19 cellular contexts compared by ENCODE assay signal in genomic region chr9:112002847-112003457, GRCh38.
DNase-seq lines count a peak whose midpoint lies in the region; ATAC-seq and TF ChIP-seq lines count a peak whose summit lies in the region.
"Had no signal": no experiment of that assay in that cellular context is flagged by ENCODE, and none has a peak within 500 bp of the region (broad histone marks: within the 10 kb centered on the region; RNA-seq: fewer than 3 reads in every experiment).

No MANE protein-coding gene starts in this region.

- no peak for TF ChIP-seq POLR2A in stomach (IDR thresholded peaks at IDR 0.05)

- no peaks in the 10 kb centered on the region for H3K9me3 ChIP-seq in OCI-LY3 (ENCODE audit: insufficient read depth, low read length)
- H3K9me3 ChIP-seq in endodermal cell (ENCODE audit: control insufficient read depth, low read length): no peaks in the 10 kb centered on the region
- no peaks in the 10 kb centered on the region for H3K9me3 ChIP-seq in stomach

- 93 to 95% methylated on average over 5 to 11 of the region's 11 CpGs for WGBS in endodermal cell (ENCODE audit: insufficient coverage in 1 of 2, insufficient read length in 1 of 2), 2 experiments
- 90 to 93% (median 92%) methylated on average over 11 of the region's 11 CpGs for WGBS in stomach, 5 donors

- no peaks in the 10 kb centered on the region for H4K20me1 ChIP-seq in OCI-LY3 (ENCODE audit: insufficient read depth, low read length)

- H3K36me3 Mint-ChIP-seq in endodermal cell (ENCODE audit: low read depth): no peaks in the 10 kb centered on the region
- H3K36me3 Mint-ChIP-seq in progenitor cell of endocrine pancreas (ENCODE audit: insufficient read depth): no peaks in the 10 kb centered on the region
- H3K36me3 Mint-ChIP-seq: CD14-positive monocyte, immature natural killer cell had no signal

- H3K9me3 Mint-ChIP-seq in endodermal cell (no peaks in the 10 kb centered on the region), progenitor cell of endocrine pancreas (ENCODE audit: low read depth) (no peaks in the 10 kb centered on the region)
- H3K9me3 Mint-ChIP-seq: activated naive CD4-positive, alpha-beta T cell treated with anti-CD3 and anti-CD28 coated beads for 36 hours; CD14-positive monocyte; HFFc6; immature natural killer cell; stimulated activated naive CD8-positive, alpha-beta T cell treated with anti-CD3 and anti-CD28 coated beads, Interleukin-15, Interleukin-2, amounts not matched to agents 100 ng/mL and 50 ng/mL, for 24 hours had no signal

- no peak overlapping the region for H3K4me3 Mint-ChIP-seq in endodermal cell
- no peak overlapping the region for H3K4me3 Mint-ChIP-seq in progenitor cell of endocrine pancreas (ENCODE audit: low read depth)
- H3K4me3 Mint-ChIP-seq: activated naive CD4-positive, alpha-beta T cell treated with anti-CD3 and anti-CD28 coated beads for 36 hours; CD14-positive monocyte; HFFc6; immature natural killer cell; stimulated activated naive CD8-positive, alpha-beta T cell treated with anti-CD3 and anti-CD28 coated beads, Interleukin-15, Interleukin-2, amounts not matched to agents 100 ng/mL and 50 ng/mL, for 24 hours had no signal

- no peaks in the 10 kb centered on the region for H3K27me3 Mint-ChIP-seq in endodermal cell (ENCODE audit: insufficient read depth)
- H3K27me3 Mint-ChIP-seq in progenitor cell of endocrine pancreas: peaks cover 9% of the 10 kb centered on the region
- H3K27me3 Mint-ChIP-seq: stimulated activated naive CD8-positive, alpha-beta T cell treated with anti-CD3 and anti-CD28 coated beads, Interleukin-15, Interleukin-2, amounts not matched to agents 100 ng/mL and 50 ng/mL, for 24 hours had no signal

- H3K4me1 Mint-ChIP-seq in endodermal cell (peaks cover 9% of the 10 kb centered on the region), progenitor cell of endocrine pancreas (ENCODE audit: low read depth) (peaks cover 3% of the 10 kb centered on the region)

- H2AFZ ChIP-seq in OCI-LY3 (ENCODE audit: low read depth, low read length): peak overlapping the region; percentile 50; the same call in 1 of the 2 replicates

- H3K27ac Mint-ChIP-seq in endodermal cell: no peak overlapping the region
- H3K27ac Mint-ChIP-seq in progenitor cell of endocrine pancreas: peak overlapping the region; percentile 37
- H3K27ac Mint-ChIP-seq: activated naive CD4-positive, alpha-beta T cell treated with anti-CD3 and anti-CD28 coated beads for 36 hours; CD14-positive monocyte; HFFc6; immature natural killer cell; stimulated activated naive CD8-positive, alpha-beta T cell treated with anti-CD3 and anti-CD28 coated beads, Interleukin-15, Interleukin-2, amounts not matched to agents 100 ng/mL and 50 ng/mL, for 24 hours had no signal

- peak overlapping the region; percentile 53 for H3K4me2 ChIP-seq in OCI-LY3 (ENCODE audit: low read length)

- no peak for TF ChIP-seq EP300 in stomach (IDR thresholded peaks at IDR 0.05)

- H3K27ac ChIP-seq in OCI-LY3 (ENCODE audit: low read length): peak overlapping the region; percentile 94
- no peak overlapping the region for H3K27ac ChIP-seq in endodermal cell (ENCODE audit: low read depth, low read length)
- no peak overlapping the region for H3K27ac ChIP-seq in stomach
- H3K27ac ChIP-seq: SK-N-MC had no signal

- TF ChIP-seq CTCF in OCI-LY3 (IDR thresholded peaks at IDR 0.05; ENCODE audit: low read depth, low read length): no peak
- TF ChIP-seq CTCF in endodermal cell (conservative IDR thresholded peaks at IDR 0.05): no peak
- TF ChIP-seq CTCF in progenitor cell of endocrine pancreas (IDR thresholded peaks at IDR 0.05; ENCODE audit: unreplicated experiment): no peak
- no peak for TF ChIP-seq CTCF in stomach (IDR thresholded peaks at IDR 0.05)

- H3K4me3 ChIP-seq in OCI-LY3 (ENCODE audit: low read length) (peak overlapping the region; percentile 33; the same call in 1 of the 2 replicates), endodermal cell (ENCODE audit: low read length) (no peak overlapping the region), stomach (no peak overlapping the region)
- H3K4me3 ChIP-seq: SK-N-MC, skin epidermis had no signal

- H3K36me3 ChIP-seq in OCI-LY3 (replicated peaks; ENCODE audit: low read depth, low read length): no peaks in the 10 kb centered on the region
- no peaks in the 10 kb centered on the region for H3K36me3 ChIP-seq in endodermal cell (ENCODE audit: control insufficient read depth, insufficient read depth, low read length)
- no peaks in the 10 kb centered on the region for H3K36me3 ChIP-seq in stomach

- DNase-seq in NCI-H82 (lab: John Stamatoyannopoulos, UW) (peak; percentile 4), NCI-H82 treated with DMSO at 0.1 percent for 48 hours (lab: John Stamatoyannopoulos, UW; ENCODE audit: unreplicated experiment) (no peak), endodermal cell (peak; percentile 8), progenitor cell of endocrine pancreas (ENCODE audit: low spot score, unreplicated experiment) (no peak), cerebellum (ENCODE audit: low spot score) (no peak), stomach (no peak)
- DNase-seq: 8988T, HFFc6, immature natural killer cell, NCI-H1417, NCI-H345, occipital lobe had no signal

- intact Hi-C loops in stomach (cut with DNase I; ENCODE audit: low total_unique reads): no loop called here

- H3K27me3 ChIP-seq in OCI-LY3 (ENCODE audit: low read depth, low read length) (no peaks in the 10 kb centered on the region), endodermal cell (ENCODE audit: control insufficient read depth, insufficient read depth, low read length, poor library complexity, severe bottlenecking) (no peaks in the 10 kb centered on the region), stomach (no peaks in the 10 kb centered on the region)

- no peak for ATAC-seq in HG02938 (IDR thresholded peaks at IDR 0.05; ENCODE audit: unreplicated experiment)

- H3K79me2 ChIP-seq in OCI-LY3 (ENCODE audit: low read length): no peaks in the 10 kb centered on the region

- H3K4me1 ChIP-seq in OCI-LY3 (ENCODE audit: low read length) (peaks cover 91% of the 10 kb centered on the region), endodermal cell (ENCODE audit: control insufficient read depth, insufficient read depth, low read length) (no peaks in the 10 kb centered on the region), stomach (peaks cover 0 to 4% (median 0%) of the 10 kb centered on the region in 4 donors)

- H3K9ac ChIP-seq in OCI-LY3 (ENCODE audit: low read length) (peak overlapping the region; percentile 67), endodermal cell (ENCODE audit: extremely low read depth, low read length, poor library complexity, severe bottlenecking) (no peak overlapping the region)

Comparison
In these comparisons a context has a peak if more than half of its experiments do, and no peak if none do; other contexts are left out.
1. DNase-seq: peak in NCI-H82 (single experiment) and endodermal cell (single experiment); none in NCI-H82 treated with DMSO at 0.1 percent for 48 hours (single experiment), progenitor cell of endocrine pancreas (single experiment), cerebellum (single experiment) and stomach (single experiment).